10 cellular contexts compared by ENCODE assay signal in genomic region chr7:105448181-105448580, GRCh38. TPM values are rescaled to one million over a fixed set of nuclear protein-coding genes. Genes with fewer than 3 reads are reported as not detected.
A peak's percentile ranks its signal among the peaks of the same experiment; 100 is the strongest.
DNase-seq lines count a peak whose midpoint lies in the region; ATAC-seq, FAIRE-seq and TF ChIP-seq lines count a peak whose summit lies in the region.
"Had no signal": no experiment of that assay in that cellular context is flagged by ENCODE, and none has a peak within 500 bp of the region (broad histone marks: within the 10 kb centered on the region; RNA-seq: fewer than 3 reads in every experiment).

No MANE protein-coding gene starts in this region.

- H4K20me1 ChIP-seq in K562 (replicated peaks; ENCODE audit: control insufficient read depth, insufficient read depth, low read length) = no peaks in the 10 kb centered on the region

- BruUV-seq in K562 (replicated peaks; lab: Mats Ljungman, UMichigan) = no TSS peak

- TF ChIP-seq POLR2A in GM12892 (IDR thresholded peaks at IDR 0.05; ENCODE audit: low read depth, low read length) = no peak
- no peak for TF ChIP-seq POLR2A in K562 (conservative IDR thresholded peaks at IDR 0.05)

- H3K27ac ChIP-seq in K562 (ENCODE audit: extremely low read depth, low read depth, low read length) (no peak overlapping the region), WERI-Rb-1 (no peak overlapping the region)

- H3K79me2 ChIP-seq in K562 (ENCODE audit: control insufficient read depth, insufficient read depth, low read length) = no peaks in the 10 kb centered on the region

- FAIRE-seq in GM12892 (lab: Jason Lieb, UNC) = peak; percentile 17
- no peak for FAIRE-seq in K562 (lab: Jason Lieb, UNC)

- TF ChIP-seq EP300 in K562 (IDR thresholded peaks at IDR 0.05; ENCODE audit: low read length) = no peak

- H3K4me3 ChIP-seq in K562 = no peak overlapping the region
- no peak overlapping the region for H3K4me3 ChIP-seq in WERI-Rb-1 (ENCODE audit: low read depth, low read length)

- no peaks in the 10 kb centered on the region for H3K9me1 ChIP-seq in K562 (ENCODE audit: control insufficient read depth, insufficient read depth, low read length)

- DNase-seq in GM12892 (ENCODE audit: insufficient read length) = no peak
- no peak for DNase-seq in K562 (ENCODE audit: extremely low read depth in 1 of 4, low spot score in 3 of 4)
- DNase-seq in NCI-H1694 treated with DMSO at 0.1 percent for 48 hours (lab: John Stamatoyannopoulos, UW) = no peak
- no peak for DNase-seq in NCI-H146 treated with DMSO at 0.1 percent for 48 hours (lab: John Stamatoyannopoulos, UW; ENCODE audit: unreplicated experiment)
- DNase-seq in NCI-H82 (lab: John Stamatoyannopoulos, UW) = no peak
- no peak for DNase-seq in WERI-Rb-1
- DNase-seq: kidney glomerular epithelial cell, MV-4-11 had no signal

- CTCF ChIA-PET in K562 (lab: Yijun Ruan, JAX; ENCODE audit: low intra/inter-chr PET ratio) = no interaction called here

- 0 out of 5 replicates have a peak, but pooled peaks cover 0 to 3% of the 10 kb centered on the region in 2 experiments for H3K4me1 ChIP-seq in K562 (replicated peaks in 1 of 2; ENCODE audit: control insufficient read depth in 2 of 2, insufficient read depth in 2 of 2, low read length in 2 of 2)

- no peak overlapping the region for H3K9ac ChIP-seq in K562 (ENCODE audit: insufficient read depth in 1 of 2, low read depth in 2 of 2, low read length in 2 of 2)

- in situ Hi-C loops in K562 (cut with MboI) = no loop called here

- H3K36me3 ChIP-seq in K562 (ENCODE audit: control insufficient read depth, insufficient read depth, low read length) (no peaks in the 10 kb centered on the region), WERI-Rb-1 (no peaks in the 10 kb centered on the region)

- POLR2A ChIA-PET in K562 (lab: Yijun Ruan, JAX) = interaction anchor here (0.6 to 1.2 kb wide), 3 partner anchors 8 to 475 kb away, joined by 3 to 4 read pairs (median 3); no protein-coding TSS in a partner anchor

- H3K4me2 ChIP-seq in K562 (ENCODE audit: insufficient read depth, low read length) = no peak overlapping the region

- no peak for TF ChIP-seq RAD21 in K562 (CRISPR knock-in tag; conservative IDR thresholded peaks at IDR 0.05 in 1 of 2, IDR thresholded peaks at IDR 0.05 in 1 of 2)

- H3K9me3 ChIP-seq in K562 (replicated peaks; ENCODE audit: control insufficient read depth, insufficient read depth, low read depth, low read length) (no peaks in the 10 kb centered on the region), WERI-Rb-1 (ENCODE audit: severe bottlenecking) (no peaks in the 10 kb centered on the region)

- intact Hi-C loops in K562 (cut with micrococcal nuclease) = loop anchor here (5.0 kb wide), 1 partner anchor 139 kb away; no protein-coding TSS in a partner anchor

- H2AFZ ChIP-seq in K562 (ENCODE audit: low read depth, low read length) = 0 out of 2 replicates have a peak overlapping the region, but pooled peaks have one; percentile 1

- 55% methylated on average over 8 of the region's 8 CpGs for WGBS in K562 (ENCODE audit: insufficient coverage, low coverage, missing lambda C conversion rate)

- ATAC-seq in GM19468 (IDR thresholded peaks at IDR 0.05; ENCODE audit: extremely low read depth, unreplicated experiment) = peak; percentile 63
- ATAC-seq in HG03103 (IDR thresholded peaks at IDR 0.05; ENCODE audit: low read depth, unreplicated experiment) = peak; percentile 64
- ATAC-seq in K562 = no peak

- TF ChIP-seq CTCF in K562 (IDR thresholded peaks at IDR 0.05 in 2 of 3, conservative IDR thresholded peaks at IDR 0.05 in 1 of 3; ENCODE audit: insufficient read depth in 2 of 3, low read depth in 1 of 3, low read length in 3 of 3) (no peak), WERI-Rb-1 (IDR thresholded peaks at IDR 0.05; ENCODE audit: low read depth, low read length) (no peak)

- H3K27me3 ChIP-seq in K562 (ENCODE audit: control insufficient read depth in 2 of 2, insufficient read depth in 2 of 2, low read length in 2 of 2) (no peaks in the 10 kb centered on the region), WERI-Rb-1 (ENCODE audit: insufficient read depth, low read depth, severe bottlenecking) (no peaks in the 10 kb centered on the region)

TF ChIP-seq in K562, 482 proteins besides CTCF, POLR2A, EP300 and RAD21:
- TF ChIP-seq RFX5 (IDR thresholded peaks at IDR 0.05; ENCODE audit: low read depth, low read length) (no peak), RFX1 (IDR thresholded peaks at IDR 0.05) (no peak), HLTF (IDR thresholded peaks at IDR 0.05) (no peak), ZNF395 (CRISPR knock-in tag; IDR thresholded peaks at IDR 0.05) (no peak)
- TF ChIP-seq, protein P1, sequence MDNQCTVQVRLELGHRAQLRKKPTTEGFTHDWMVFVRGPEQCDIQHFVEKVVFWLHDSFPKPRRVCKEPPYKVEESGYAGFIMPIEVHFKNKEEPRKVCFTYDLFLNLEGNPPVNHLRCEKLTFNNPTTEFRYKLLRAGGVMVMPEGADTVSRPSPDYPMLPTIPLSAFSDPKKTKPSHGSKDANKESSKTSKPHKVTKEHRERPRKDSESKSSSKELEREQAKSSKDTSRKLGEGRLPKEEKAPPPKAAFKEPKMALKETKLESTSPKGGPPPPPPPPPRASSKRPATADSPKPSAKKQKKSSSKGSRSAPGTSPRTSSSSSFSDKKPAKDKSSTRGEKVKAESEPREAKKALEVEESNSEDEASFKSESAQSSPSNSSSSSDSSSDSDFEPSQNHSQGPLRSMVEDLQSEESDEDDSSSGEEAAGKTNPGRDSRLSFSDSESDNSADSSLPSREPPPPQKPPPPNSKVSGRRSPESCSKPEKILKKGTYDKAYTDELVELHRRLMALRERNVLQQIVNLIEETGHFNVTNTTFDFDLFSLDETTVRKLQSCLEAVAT (IDR thresholded peaks at IDR 0.05) = no peak

RNA-seq across cellular contexts. Expression of gene SRPK2, which starts 59.5 kb away (rescaled TPM):
- 21.1 TPM for polyA plus RNA-seq in GM12892 (2012; ENCODE audit: missing spikeins)
- total RNA-seq in K562 (2011; cell fraction: chromatin; rRNA removed; ENCODE audit: low replicate concordance) = 35.3 and 133 TPM in 2 replicates
- total RNA-seq in K562 (2011; cell fraction: nucleolus; rRNA removed) = 16.7 and 26.2 TPM in 2 replicates
- 38.6 and 52.0 TPM in 2 replicates for total RNA-seq in K562 (2011; cell fraction: nucleoplasm; rRNA removed)
- total RNA-seq in K562 (2014; rRNA removed) (25.3 and 28.2 TPM in 2 replicates), K562 (2014; rRNA removed; fragmentation: Illumina TruSeq; extraction: Trizol) (38.8 and 43.1 TPM in 2 replicates), K562 (2015; rRNA removed; fragmentation: Illumina TruSeq; extraction: Trizol) (39.4 and 41.1 TPM in 2 replicates), K562 (2021) (38.8 and 44.7 TPM in 2 replicates)
- polyA plus RNA-seq in K562 (2011; rRNA removed) (15.7 and 21.5 TPM in 2 replicates), K562 (2014; fragmentation: Illumina TruSeq; extraction: Trizol) (33.6 and 36.3 TPM in 2 replicates), K562 (2014; fragmentation: Nextera tagmentation; extraction: Ambion mirVana) (10 to 100 TPM; 27.3 to 33.3 TPM), K562 (2014; rRNA removed) (18.6 and 26.4 TPM in 2 replicates)
- 7.1 and 10.4 TPM in 2 replicates for polyA plus RNA-seq in K562 (2011; cell fraction: cytosol; rRNA removed)
- 17.2 and 19.5 TPM in 2 replicates for polyA plus RNA-seq in K562 (2011; cell fraction: nucleus; rRNA removed)
- polyA plus RNA-seq in K562 (2012) = 29.8 and 31.3 TPM in 2 replicates
- 32.2 and 34.9 TPM in 2 replicates for polyA minus RNA-seq in K562 (2011; rRNA and poly(A)+ RNA removed)
- 12.4 and 18.3 TPM in 2 replicates for polyA minus RNA-seq in K562 (2011; cell fraction: cytosol; rRNA and poly(A)+ RNA removed)
- 21.5 and 27.9 TPM in 2 replicates for polyA minus RNA-seq in K562 (2011; cell fraction: nucleus; rRNA and poly(A)+ RNA removed)
